ENCODE assay signal across 20 cellular contexts in genomic region chr7:6315786-6316185, GRCh38. TPM values are rescaled to one million over a fixed set of nuclear protein-coding genes. Genes with fewer than 3 reads are reported as not detected.
DNase-seq lines count a peak whose midpoint lies in the region; ATAC-seq, FAIRE-seq and TF ChIP-seq lines count a peak whose summit lies in the region.
"Had no signal": no experiment of that assay in that cellular context is flagged by ENCODE, and none has a peak within 500 bp of the region (broad histone marks: within the 10 kb centered on the region; RNA-seq: fewer than 3 reads in every experiment).

No MANE protein-coding gene starts in this region.

- H3K4me2 ChIP-seq in HepG2 (ENCODE audit: low read depth, low read length) (no peak overlapping the region), K562 (ENCODE audit: insufficient read depth, low read length) (no peak overlapping the region)
- H3K4me2 ChIP-seq: KMS-11 had no signal

- POLR2A ChIA-PET in HepG2 (lab: Yijun Ruan, JAX) = interaction anchor here (0.5 kb wide), 1 partner anchor 576 kb away, joined by 3 read pairs; no protein-coding TSS in a partner anchor
- POLR2A ChIA-PET in K562 (lab: Yijun Ruan, JAX) = interaction anchor here (0.5 to 1.1 kb wide), 2 partner anchors 12 to 291 kb away, joined by 3 read pairs; no protein-coding TSS in a partner anchor

- H4K20me1 ChIP-seq in HepG2 (ENCODE audit: insufficient read depth, low read length) = no peaks in the 10 kb centered on the region
- no peaks in the 10 kb centered on the region for H4K20me1 ChIP-seq in K562 (replicated peaks; ENCODE audit: control insufficient read depth, insufficient read depth, low read length)

- TF ChIP-seq CTCF in HepG2 (CRISPR knock-in tag; IDR thresholded peaks at IDR 0.05) = no peak
- no peak for TF ChIP-seq CTCF in right lobe of liver (IDR thresholded peaks at IDR 0.05)
- no peak for TF ChIP-seq CTCF in K562 (IDR thresholded peaks at IDR 0.05 in 2 of 3, conservative IDR thresholded peaks at IDR 0.05 in 1 of 3; ENCODE audit: insufficient read depth in 2 of 3, low read depth in 1 of 3, low read length in 3 of 3)
- no peak for TF ChIP-seq CTCF in psoas muscle (IDR thresholded peaks at IDR 0.05)

- TF ChIP-seq RAD21 in HepG2 (CRISPR knock-in tag; IDR thresholded peaks at IDR 0.05) (no peak), K562 (CRISPR knock-in tag; conservative IDR thresholded peaks at IDR 0.05 in 1 of 2, IDR thresholded peaks at IDR 0.05 in 1 of 2) (no peak)

- ATAC-seq in HepG2 (no peak), right lobe of liver (no peak), K562 (no peak), psoas muscle (no peak), sciatic nerve (no peak)
- ATAC-seq: Panc1 had no signal

- TF ChIP-seq EP300 in HepG2 (IDR thresholded peaks at IDR 0.05; ENCODE audit: low read depth in 2 of 2, low read length in 2 of 2) (no peak), HepG2 (CRISPR knock-in tag; IDR thresholded peaks at IDR 0.05; ENCODE audit: borderline replicate concordance) (no peak), K562 (IDR thresholded peaks at IDR 0.05; ENCODE audit: low read length) (no peak)

- H2AFZ ChIP-seq in HepG2 (ENCODE audit: low read length) (no peak overlapping the region), K562 (ENCODE audit: low read depth, low read length) (0 out of 2 replicates have a peak overlapping the region, but pooled peaks have one; percentile 17)

- no peaks in the 10 kb centered on the region for H3K36me3 ChIP-seq in HepG2 (replicated peaks in 1 of 2; ENCODE audit: control insufficient read depth in 1 of 2, insufficient read depth in 2 of 2, low read length in 2 of 2)
- H3K36me3 ChIP-seq in right lobe of liver = no peaks in the 10 kb centered on the region
- no peaks in the 10 kb centered on the region for H3K36me3 ChIP-seq in K562 (ENCODE audit: control insufficient read depth, insufficient read depth, low read length)
- no peaks in the 10 kb centered on the region for H3K36me3 ChIP-seq in psoas muscle (ENCODE audit: insufficient read depth in 1 of 2, low read depth in 1 of 2)

- DNase-seq in HepG2 (ENCODE audit: low spot score) = no peak
- no peak for DNase-seq in right lobe of liver
- no peak for DNase-seq in K562 (ENCODE audit: extremely low read depth in 1 of 4, low spot score in 3 of 4)
- no peak for DNase-seq in psoas muscle
- DNase-seq in stimulated activated CD4-positive, alpha-beta T cell treated with anti-CD3 and anti-CD28 coated beads, Interleukin-15, amount 100 ng/mL, for 24 hours = no peak
- no peak for DNase-seq in sciatic nerve (ENCODE audit: low spot score)
- DNase-seq in SHP77 (lab: John Stamatoyannopoulos, UW) = no peak
- no peak for DNase-seq in DMS 273 (lab: John Stamatoyannopoulos, UW; ENCODE audit: unreplicated experiment)
- DNase-seq: ACHN; AML-193; CD4-positive, CD25-positive, alpha-beta regulatory T cell; H7; NCI-H1048; NCI-H146; NCI-H2081; NCI-H510A; NCI-H82; SIG-M5 had no signal

- H3K27me3 ChIP-seq in HepG2 (ENCODE audit: control insufficient read depth in 1 of 2, insufficient read depth in 2 of 2, low read length in 2 of 2) (no peaks in the 10 kb centered on the region), right lobe of liver (no peaks in the 10 kb centered on the region), K562 (ENCODE audit: control insufficient read depth in 2 of 2, insufficient read depth in 2 of 2, low read length in 2 of 2) (no peaks in the 10 kb centered on the region), psoas muscle (ENCODE audit: insufficient read depth in 3 of 3, low read length in 2 of 3) (no peaks in the 10 kb centered on the region)

- BruUV-seq in HepG2 (replicated peaks; lab: Mats Ljungman, UMichigan) = no TSS peak
- no TSS peak for BruUV-seq in K562 (replicated peaks; lab: Mats Ljungman, UMichigan)

- CTCF ChIA-PET in HepG2 (lab: Yijun Ruan, JAX; ENCODE audit: low intra/inter-chr PET ratio, low total read pairs) = no interaction called here
- CTCF ChIA-PET in K562 (lab: Yijun Ruan, JAX; ENCODE audit: low intra/inter-chr PET ratio) = no interaction called here

- H3K79me2 ChIP-seq in HepG2 (ENCODE audit: insufficient read depth, low read length) = no peaks in the 10 kb centered on the region
- no peaks in the 10 kb centered on the region for H3K79me2 ChIP-seq in K562 (ENCODE audit: control insufficient read depth, insufficient read depth, low read length)

- no peak for FAIRE-seq in HepG2 (lab: Jason Lieb, UNC)
- FAIRE-seq in K562 (lab: Jason Lieb, UNC) = peak; percentile 62

- TF ChIP-seq POLR2A in HepG2 (IDR thresholded peaks at IDR 0.05; ENCODE audit: insufficient read depth in 1 of 2, low read depth in 2 of 2, low read length in 2 of 2) = no peak
- TF ChIP-seq POLR2A in right lobe of liver (IDR thresholded peaks at IDR 0.05) = no peak
- TF ChIP-seq POLR2A in K562 (conservative IDR thresholded peaks at IDR 0.05) = no peak

- no peaks in the 10 kb centered on the region for H3K9me1 ChIP-seq in K562 (ENCODE audit: control insufficient read depth, insufficient read depth, low read length)

- H3K27ac ChIP-seq in HepG2 (ENCODE audit: extremely low read length, insufficient read depth, low read length) (no peak overlapping the region), right lobe of liver (no peak overlapping the region), K562 (ENCODE audit: extremely low read depth, low read depth, low read length) (no peak overlapping the region), psoas muscle (peak overlapping the region; percentile 16)
- H3K27ac ChIP-seq: KMS-11 had no signal

- H3K4me1 ChIP-seq in HepG2 (ENCODE audit: insufficient read depth, low read length) = peaks cover 23% of the 10 kb centered on the region
- no peaks in the 10 kb centered on the region for H3K4me1 ChIP-seq in right lobe of liver
- H3K4me1 ChIP-seq in K562 (replicated peaks in 1 of 2; ENCODE audit: control insufficient read depth in 2 of 2, insufficient read depth in 2 of 2, low read length in 2 of 2) = peaks cover 0 to 3% of the 10 kb centered on the region in 2 experiments; a peak in 1 of 5 replicates
- peaks cover 15% of the 10 kb centered on the region for H3K4me1 ChIP-seq in psoas muscle

- H3K9ac ChIP-seq in HepG2 (ENCODE audit: insufficient read depth, low read depth, low read length) = no peak overlapping the region
- no peak overlapping the region for H3K9ac ChIP-seq in K562 (ENCODE audit: insufficient read depth in 1 of 2, low read depth in 2 of 2, low read length in 2 of 2)
- H3K9ac ChIP-seq: KMS-11 had no signal

- in situ Hi-C loops in HepG2 (cut with HindIII; ENCODE audit: extremely low pct_ligation_motif_present, low pct_unique_long_range_greater_than_20kb) (no loop called here), K562 (cut with MboI) (no loop called here)

- H3K4me3 ChIP-seq in HepG2 (replicated peaks in 1 of 3; ENCODE audit: insufficient read depth in 1 of 3, low read depth in 2 of 3, low read length in 3 of 3) (no peak overlapping the region), right lobe of liver (no peak overlapping the region), K562 (no peak overlapping the region), psoas muscle (no peak overlapping the region)

- intact Hi-C loops in HepG2 (cut with micrococcal nuclease; ENCODE audit: unreplicated experiment) (loop anchor here (5.0 kb wide), 1 partner anchor 43 kb away; the partner anchor contains the start of gene CYTH3), right lobe of liver (cut with DNase I) (no loop called here), K562 (cut with micrococcal nuclease) (no loop called here), psoas muscle (cut with DNase I) (loop anchor here in 1 of 2 donors (5.0 kb wide), 1 partner anchor 43 kb away; the partner anchor contains the start of gene CYTH3), sciatic nerve (cut with DNase I) (no loop called here)

- H3K9me3 ChIP-seq in HepG2 (ENCODE audit: low read length) (no peaks in the 10 kb centered on the region), right lobe of liver (no peaks in the 10 kb centered on the region), K562 (replicated peaks; ENCODE audit: control insufficient read depth, insufficient read depth, low read depth, low read length) (no peaks in the 10 kb centered on the region), psoas muscle (no peaks in the 10 kb centered on the region)

- WGBS in HepG2 (ENCODE audit: low lambda C conversion rate) = 53% methylated on average over 8 of the region's 8 CpGs
- WGBS in right lobe of liver (ENCODE audit: insufficient coverage, low coverage, low lambda C conversion rate, missing lambda C conversion rate) = 67% methylated on average over 7 of the region's 8 CpGs
- WGBS in K562 (ENCODE audit: insufficient coverage, low coverage, missing lambda C conversion rate) = 26% methylated on average over 8 of the region's 8 CpGs
- 57 to 61% (median 57%) methylated on average over 8 of the region's 8 CpGs for WGBS in psoas muscle, 3 donors

RNA-seq across cellular contexts. Expression of gene FAM220A, which starts 33.0 kb away (rescaled TPM):
- total RNA-seq in HepG2 (2016; rRNA removed; fragmentation: Illumina TruSeq; extraction: Trizol) (12.0 and 14.7 TPM in 2 replicates), right lobe of liver (1 to 10 TPM; 3.5 to 9.5 (median 5.5) TPM), K562 (2014; rRNA removed) (5.8 and 15.2 TPM in 2 replicates), K562 (2014; rRNA removed; fragmentation: Illumina TruSeq; extraction: Trizol) (5.5 and 6.0 TPM in 2 replicates), K562 (2015; rRNA removed; fragmentation: Illumina TruSeq; extraction: Trizol) (6.1 and 7.1 TPM in 2 replicates), K562 (2021) (7.8 and 11.4 TPM in 2 replicates), psoas muscle (10 to 100 TPM; 24.9 to 44.2 (median 32.8) TPM), sciatic nerve (19.5 TPM)
- total RNA-seq in HepG2 (2016; cell fraction: cytosol; rRNA removed; fragmentation: Illumina TruSeq; extraction: Trizol; ENCODE audit: low read depth) = 8.8 TPM in 2 replicates
- 12.4 and 12.8 TPM in 2 replicates for total RNA-seq in HepG2 (2016; cell fraction: insoluble cytoplasmic fraction; rRNA removed; fragmentation: Illumina TruSeq; extraction: Trizol)
- 24.5 and 25.6 TPM in 2 replicates for total RNA-seq in HepG2 (2016; cell fraction: membrane; rRNA removed; fragmentation: Illumina TruSeq; extraction: Trizol)
- 6.4 and 7.1 TPM in 2 replicates for total RNA-seq in HepG2 (2016; cell fraction: nucleus; rRNA removed; fragmentation: Illumina TruSeq; extraction: Trizol)
- polyA plus RNA-seq in HepG2 (2011; rRNA removed) (10.2 and 10.5 TPM in 2 replicates), K562 (2011; rRNA removed) (10.4 and 12.1 TPM in 2 replicates), K562 (2014; fragmentation: Illumina TruSeq; extraction: Trizol) (6.7 and 7.2 TPM in 2 replicates), K562 (2014; fragmentation: Nextera tagmentation; extraction: Ambion mirVana) (1 to 10 TPM in 1 of 2 experiments, under 1 TPM in 1; 0.92 to 1.1 TPM), K562 (2014; rRNA removed) (4.6 and 4.8 TPM in 2 replicates), psoas muscle (100 to 1,000 TPM in 1 of 3 donors, 10 to 100 TPM in 2; 12.6 to 108 (median 31.8) TPM)
- 8.5 and 10.8 TPM in 2 replicates for polyA plus RNA-seq in HepG2 (2011; cell fraction: cytosol; rRNA removed)
- polyA plus RNA-seq in HepG2 (2011; cell fraction: nucleus; rRNA removed) = 3.0 and 4.0 TPM in 2 replicates
- 8.1 and 8.3 TPM in 2 replicates for polyA plus RNA-seq in HepG2 (2012)
- 10.3 and 11.6 TPM in 2 replicates for polyA plus RNA-seq in HepG2 (2016; cell fraction: cytosol; fragmentation: Illumina TruSeq; extraction: Trizol; ENCODE audit: low read depth)
- polyA plus RNA-seq in HepG2 (2016; cell fraction: insoluble cytoplasmic fraction; fragmentation: Illumina TruSeq; extraction: Trizol; ENCODE audit: low read depth) = 16.3 and 16.9 TPM in 2 replicates
- 20.2 and 22.5 TPM in 2 replicates for polyA plus RNA-seq in HepG2 (2016; cell fraction: membrane; fragmentation: Illumina TruSeq; extraction: Trizol; ENCODE audit: low read depth)
- 8.1 and 8.6 TPM in 2 replicates for polyA plus RNA-seq in HepG2 (2016; cell fraction: nucleus; fragmentation: Illumina TruSeq; extraction: Trizol; ENCODE audit: insufficient read depth, low read depth)
- polyA minus RNA-seq in HepG2 (2011; rRNA and poly(A)+ RNA removed; ENCODE audit: low replicate concordance) = 12.7 and 12.9 TPM in 2 replicates
- 11.9 and 15.0 TPM in 2 replicates for polyA minus RNA-seq in HepG2 (2011; cell fraction: cytosol; rRNA and poly(A)+ RNA removed)
- polyA minus RNA-seq in HepG2 (2011; cell fraction: nucleus; rRNA and poly(A)+ RNA removed) = 4.0 and 4.7 TPM in 2 replicates
- total RNA-seq in K562 (2011; cell fraction: chromatin; rRNA removed; ENCODE audit: low replicate concordance) = 5.2 and 6.2 TPM in 2 replicates
- 4.0 and 4.3 TPM in 2 replicates for total RNA-seq in K562 (2011; cell fraction: nucleolus; rRNA removed)
- 5.0 and 5.1 TPM in 2 replicates for total RNA-seq in K562 (2011; cell fraction: nucleoplasm; rRNA removed)
- polyA plus RNA-seq in K562 (2011; cell fraction: cytosol; rRNA removed) = 7.3 and 8.0 TPM in 2 replicates
- 3.4 and 5.9 TPM in 2 replicates for polyA plus RNA-seq in K562 (2011; cell fraction: nucleus; rRNA removed)
- polyA plus RNA-seq in K562 (2012) = 7.0 and 10.8 TPM in 2 replicates
- 9.0 and 9.9 TPM in 2 replicates for polyA minus RNA-seq in K562 (2011; rRNA and poly(A)+ RNA removed)
- 8.9 and 10.0 TPM in 2 replicates for polyA minus RNA-seq in K562 (2011; cell fraction: cytosol; rRNA and poly(A)+ RNA removed)
- polyA minus RNA-seq in K562 (2011; cell fraction: nucleus; rRNA and poly(A)+ RNA removed) = 2.2 and 3.1 TPM in 2 replicates

RNA-seq across cellular contexts. Expression of gene CYTH3, which starts 43.4 kb away (rescaled TPM):
- total RNA-seq in HepG2 (2016; rRNA removed; fragmentation: Illumina TruSeq; extraction: Trizol) (2.8 and 3.8 TPM in 2 replicates), right lobe of liver (1 to 10 TPM; 2.7 to 6.6 (median 4.1) TPM), K562 (2014; rRNA removed) (8.8 and 14.3 TPM in 2 replicates), K562 (2014; rRNA removed; fragmentation: Illumina TruSeq; extraction: Trizol) (7.4 and 8.4 TPM in 2 replicates), K562 (2015; rRNA removed; fragmentation: Illumina TruSeq; extraction: Trizol) (11.5 TPM in 2 replicates), K562 (2021) (14.8 and 15.2 TPM in 2 replicates), psoas muscle (10 to 100 TPM in 3 of 4 donors, 1 to 10 TPM in 1; 8.9 to 15.0 (median 14.5) TPM), sciatic nerve (56.9 TPM)
- total RNA-seq in HepG2 (2016; cell fraction: cytosol; rRNA removed; fragmentation: Illumina TruSeq; extraction: Trizol; ENCODE audit: low read depth) = 1.0 and 1.1 TPM in 2 replicates
- total RNA-seq in HepG2 (2016; cell fraction: insoluble cytoplasmic fraction; rRNA removed; fragmentation: Illumina TruSeq; extraction: Trizol) = 2.4 and 2.8 TPM in 2 replicates
- 1.7 and 2.4 TPM in 2 replicates for total RNA-seq in HepG2 (2016; cell fraction: membrane; rRNA removed; fragmentation: Illumina TruSeq; extraction: Trizol)
- 3.0 and 3.4 TPM in 2 replicates for total RNA-seq in HepG2 (2016; cell fraction: nucleus; rRNA removed; fragmentation: Illumina TruSeq; extraction: Trizol)
- polyA plus RNA-seq in HepG2 (2011; rRNA removed) (3.1 and 4.6 TPM in 2 replicates), K562 (2011; rRNA removed) (11.4 and 16.2 TPM in 2 replicates), K562 (2014; fragmentation: Illumina TruSeq; extraction: Trizol) (12.3 and 13.8 TPM in 2 replicates), K562 (2014; fragmentation: Nextera tagmentation; extraction: Ambion mirVana) (under 1 TPM; 0.25 to 0.42 TPM), K562 (2014; rRNA removed) (13.8 and 17.0 TPM in 2 replicates), psoas muscle (10 to 100 TPM in 1 of 3 donors, 1 to 10 TPM in 2; 6.1 to 13.5 (median 8.6) TPM)
- 2.6 and 4.2 TPM in 2 replicates for polyA plus RNA-seq in HepG2 (2011; cell fraction: cytosol; rRNA removed)
- polyA plus RNA-seq in HepG2 (2011; cell fraction: nucleus; rRNA removed) = 8.7 and 13.2 TPM in 2 replicates
- 1.8 and 2.2 TPM in 2 replicates for polyA plus RNA-seq in HepG2 (2012)
- polyA plus RNA-seq in HepG2 (2016; cell fraction: cytosol; fragmentation: Illumina TruSeq; extraction: Trizol; ENCODE audit: low read depth) = 0.34 and 0.46 TPM in 2 replicates
- polyA plus RNA-seq in HepG2 (2016; cell fraction: insoluble cytoplasmic fraction; fragmentation: Illumina TruSeq; extraction: Trizol; ENCODE audit: low read depth) = 2.3 and 2.5 TPM in 2 replicates
- 1.4 and 1.8 TPM in 2 replicates for polyA plus RNA-seq in HepG2 (2016; cell fraction: membrane; fragmentation: Illumina TruSeq; extraction: Trizol; ENCODE audit: low read depth)
- 5.6 and 6.5 TPM in 2 replicates for polyA plus RNA-seq in HepG2 (2016; cell fraction: nucleus; fragmentation: Illumina TruSeq; extraction: Trizol; ENCODE audit: insufficient read depth, low read depth)
- polyA minus RNA-seq in HepG2 (2011; rRNA and poly(A)+ RNA removed; ENCODE audit: low replicate concordance) = 5.8 and 17.9 TPM in 2 replicates
- polyA minus RNA-seq in HepG2 (2011; cell fraction: cytosol; rRNA and poly(A)+ RNA removed) = 1.9 and 2.3 TPM in 2 replicates
- 2.4 and 3.0 TPM in 2 replicates for polyA minus RNA-seq in HepG2 (2011; cell fraction: nucleus; rRNA and poly(A)+ RNA removed)
- 23.7 and 39.3 TPM in 2 replicates for total RNA-seq in K562 (2011; cell fraction: chromatin; rRNA removed; ENCODE audit: low replicate concordance)
- 19.7 and 23.5 TPM in 2 replicates for total RNA-seq in K562 (2011; cell fraction: nucleolus; rRNA removed)
- 22.3 and 24.9 TPM in 2 replicates for total RNA-seq in K562 (2011; cell fraction: nucleoplasm; rRNA removed)
- 13.6 and 14.6 TPM in 2 replicates for polyA plus RNA-seq in K562 (2011; cell fraction: cytosol; rRNA removed)
- polyA plus RNA-seq in K562 (2011; cell fraction: nucleus; rRNA removed) = 43.6 and 45.1 TPM in 2 replicates
- 11.3 and 12.8 TPM in 2 replicates for polyA plus RNA-seq in K562 (2012)
- polyA minus RNA-seq in K562 (2011; rRNA and poly(A)+ RNA removed) = 5.5 and 6.4 TPM in 2 replicates
- 8.1 and 9.3 TPM in 2 replicates for polyA minus RNA-seq in K562 (2011; cell fraction: cytosol; rRNA and poly(A)+ RNA removed)
- polyA minus RNA-seq in K562 (2011; cell fraction: nucleus; rRNA and poly(A)+ RNA removed) = 9.8 and 12.1 TPM in 2 replicates

RNA-seq across cellular contexts. Expression of gene RAC1, which starts 58.5 kb away (rescaled TPM):
- 80.7 and 92.3 TPM in 2 replicates for total RNA-seq in HepG2 (2016; rRNA removed; fragmentation: Illumina TruSeq; extraction: Trizol)
- total RNA-seq in HepG2 (2016; cell fraction: cytosol; rRNA removed; fragmentation: Illumina TruSeq; extraction: Trizol; ENCODE audit: low read depth) = 33.7 and 42.8 TPM in 2 replicates
- 79.1 and 81.6 TPM in 2 replicates for total RNA-seq in HepG2 (2016; cell fraction: insoluble cytoplasmic fraction; rRNA removed; fragmentation: Illumina TruSeq; extraction: Trizol)
- 68.4 and 78.8 TPM in 2 replicates for total RNA-seq in HepG2 (2016; cell fraction: membrane; rRNA removed; fragmentation: Illumina TruSeq; extraction: Trizol)
- total RNA-seq in HepG2 (2016; cell fraction: nucleus; rRNA removed; fragmentation: Illumina TruSeq; extraction: Trizol) = 43.3 and 45.3 TPM in 2 replicates
- 183 and 228 TPM in 2 replicates for polyA plus RNA-seq in HepG2 (2011; rRNA removed)
- 157 and 234 TPM in 2 replicates for polyA plus RNA-seq in HepG2 (2011; cell fraction: cytosol; rRNA removed)
- 75.7 and 78.6 TPM in 2 replicates for polyA plus RNA-seq in HepG2 (2011; cell fraction: nucleus; rRNA removed)
- 160 and 216 TPM in 2 replicates for polyA plus RNA-seq in HepG2 (2012)
- polyA plus RNA-seq in HepG2 (2016; cell fraction: cytosol; fragmentation: Illumina TruSeq; extraction: Trizol; ENCODE audit: low read depth) = 133 and 156 TPM in 2 replicates
- 227 and 254 TPM in 2 replicates for polyA plus RNA-seq in HepG2 (2016; cell fraction: insoluble cytoplasmic fraction; fragmentation: Illumina TruSeq; extraction: Trizol; ENCODE audit: low read depth)
- 179 and 194 TPM in 2 replicates for polyA plus RNA-seq in HepG2 (2016; cell fraction: membrane; fragmentation: Illumina TruSeq; extraction: Trizol; ENCODE audit: low read depth)
- polyA plus RNA-seq in HepG2 (2016; cell fraction: nucleus; fragmentation: Illumina TruSeq; extraction: Trizol; ENCODE audit: insufficient read depth, low read depth) = 148 and 169 TPM in 2 replicates
- 104 and 174 TPM in 2 replicates for polyA minus RNA-seq in HepG2 (2011; rRNA and poly(A)+ RNA removed; ENCODE audit: low replicate concordance)
- 92.9 and 96.5 TPM in 2 replicates for polyA minus RNA-seq in HepG2 (2011; cell fraction: cytosol; rRNA and poly(A)+ RNA removed)
- polyA minus RNA-seq in HepG2 (2011; cell fraction: nucleus; rRNA and poly(A)+ RNA removed) = 45.4 and 62.7 TPM in 2 replicates
- 100 to 1,000 TPM in 1 of 6 experiments, 10 to 100 TPM in 5; 72.6 to 154 (median 89.7) TPM for total RNA-seq in right lobe of liver
- 133 and 135 TPM in 2 replicates for total RNA-seq in K562 (2011; cell fraction: chromatin; rRNA removed; ENCODE audit: low replicate concordance)
- 83.3 and 83.4 TPM in 2 replicates for total RNA-seq in K562 (2011; cell fraction: nucleolus; rRNA removed)
- total RNA-seq in K562 (2011; cell fraction: nucleoplasm; rRNA removed) = 95.7 and 122 TPM in 2 replicates
- total RNA-seq in K562 (2014; rRNA removed) = 105 and 146 TPM in 2 replicates
- 126 and 149 TPM in 2 replicates for total RNA-seq in K562 (2014; rRNA removed; fragmentation: Illumina TruSeq; extraction: Trizol)
- 90.9 and 91.5 TPM in 2 replicates for total RNA-seq in K562 (2015; rRNA removed; fragmentation: Illumina TruSeq; extraction: Trizol)
- total RNA-seq in K562 (2021) = 220 and 225 TPM in 2 replicates
- polyA plus RNA-seq in K562 (2011; rRNA removed) = 177 and 205 TPM in 2 replicates
- 96.2 and 169 TPM in 2 replicates for polyA plus RNA-seq in K562 (2011; cell fraction: cytosol; rRNA removed)
- 62.4 and 100 TPM in 2 replicates for polyA plus RNA-seq in K562 (2011; cell fraction: nucleus; rRNA removed)
- polyA plus RNA-seq in K562 (2012) = 201 and 203 TPM in 2 replicates
- 220 and 241 TPM in 2 replicates for polyA plus RNA-seq in K562 (2014; fragmentation: Illumina TruSeq; extraction: Trizol)
- polyA plus RNA-seq in K562 (2014; fragmentation: Nextera tagmentation; extraction: Ambion mirVana) = 10 to 100 TPM; 78.5 to 90.7 TPM
- polyA plus RNA-seq in K562 (2014; rRNA removed) = 148 and 163 TPM in 2 replicates
- polyA minus RNA-seq in K562 (2011; rRNA and poly(A)+ RNA removed) = 310 and 404 TPM in 2 replicates
- polyA minus RNA-seq in K562 (2011; cell fraction: cytosol; rRNA and poly(A)+ RNA removed) = 91.2 and 105 TPM in 2 replicates
- 20.2 and 37.2 TPM in 2 replicates for polyA minus RNA-seq in K562 (2011; cell fraction: nucleus; rRNA and poly(A)+ RNA removed)
- total RNA-seq in psoas muscle = 100 to 1,000 TPM; 141 to 189 (median 175) TPM
- polyA plus RNA-seq in psoas muscle = 100 to 1,000 TPM; 167 to 284 (median 238) TPM
- 225 TPM for total RNA-seq in sciatic nerve

Comparison
In these comparisons a context has a peak if more than half of its experiments do, and no peak if none do; other contexts are left out.
1. Of the 241 proteins assayed by ChIP-seq in both HepG2 and K562: peak only in HepG2: MAFF; only in K562: MEF2D; in both: none; in neither: 239.